ENCODE assay signal across 1 cellular context in genomic region chr11:130633466-130633865, GRCh38.
TF ChIP-seq lines count a peak whose summit lies in the region.

No MANE protein-coding gene starts in this region.

TF ChIP-seq in WTC11, 78 proteins besides CTCF, POLR2A, EP300 and RAD21 (continued from another document):
- TF ChIP-seq ARID4B (CRISPR knock-in tag; IDR thresholded peaks at IDR 0.05; ENCODE audit: borderline replicate concordance) (no peak), ZNF263 (CRISPR knock-in tag; IDR thresholded peaks at IDR 0.05; ENCODE audit: low read depth) (no peak)
